1 cellular context compared by ENCODE assay signal in genomic region chr6:20403080-20403765, GRCh38.
A peak's percentile ranks its signal among the peaks of the same experiment; 100 is the strongest.
TF ChIP-seq lines count a peak whose summit lies in the region.

No MANE protein-coding gene starts in this region.

TF ChIP-seq in HepG2, 621 proteins besides CTCF, POLR2A, EP300 and RAD21 (continued from another document):
- TF ChIP-seq, protein P1, sequence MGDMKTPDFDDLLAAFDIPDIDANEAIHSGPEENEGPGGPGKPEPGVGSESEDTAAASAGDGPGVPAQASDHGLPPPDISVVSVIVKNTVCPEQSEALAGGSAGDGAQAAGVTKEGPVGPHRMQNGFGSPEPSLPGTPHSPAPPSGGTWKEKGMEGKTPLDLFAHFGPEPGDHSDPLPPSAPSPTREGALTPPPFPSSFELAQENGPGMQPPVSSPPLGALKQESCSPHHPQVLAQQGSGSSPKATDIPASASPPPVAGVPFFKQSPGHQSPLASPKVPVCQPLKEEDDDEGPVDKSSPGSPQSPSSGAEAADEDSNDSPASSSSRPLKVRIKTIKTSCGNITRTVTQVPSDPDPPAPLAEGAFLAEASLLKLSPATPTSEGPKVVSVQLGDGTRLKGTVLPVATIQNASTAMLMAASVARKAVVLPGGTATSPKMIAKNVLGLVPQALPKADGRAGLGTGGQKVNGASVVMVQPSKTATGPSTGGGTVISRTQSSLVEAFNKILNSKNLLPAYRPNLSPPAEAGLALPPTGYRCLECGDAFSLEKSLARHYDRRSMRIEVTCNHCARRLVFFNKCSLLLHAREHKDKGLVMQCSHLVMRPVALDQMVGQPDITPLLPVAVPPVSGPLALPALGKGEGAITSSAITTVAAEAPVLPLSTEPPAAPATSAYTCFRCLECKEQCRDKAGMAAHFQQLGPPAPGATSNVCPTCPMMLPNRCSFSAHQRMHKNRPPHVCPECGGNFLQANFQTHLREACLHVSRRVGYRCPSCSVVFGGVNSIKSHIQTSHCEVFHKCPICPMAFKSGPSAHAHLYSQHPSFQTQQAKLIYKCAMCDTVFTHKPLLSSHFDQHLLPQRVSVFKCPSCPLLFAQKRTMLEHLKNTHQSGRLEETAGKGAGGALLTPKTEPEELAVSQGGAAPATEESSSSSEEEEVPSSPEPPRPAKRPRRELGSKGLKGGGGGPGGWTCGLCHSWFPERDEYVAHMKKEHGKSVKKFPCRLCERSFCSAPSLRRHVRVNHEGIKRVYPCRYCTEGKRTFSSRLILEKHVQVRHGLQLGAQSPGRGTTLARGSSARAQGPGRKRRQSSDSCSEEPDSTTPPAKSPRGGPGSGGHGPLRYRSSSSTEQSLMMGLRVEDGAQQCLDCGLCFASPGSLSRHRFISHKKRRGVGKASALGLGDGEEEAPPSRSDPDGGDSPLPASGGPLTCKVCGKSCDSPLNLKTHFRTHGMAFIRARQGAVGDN (CRISPR knock-in tag; IDR thresholded peaks at IDR 0.05): peak; percentile 82
- TF ChIP-seq, protein P2, sequence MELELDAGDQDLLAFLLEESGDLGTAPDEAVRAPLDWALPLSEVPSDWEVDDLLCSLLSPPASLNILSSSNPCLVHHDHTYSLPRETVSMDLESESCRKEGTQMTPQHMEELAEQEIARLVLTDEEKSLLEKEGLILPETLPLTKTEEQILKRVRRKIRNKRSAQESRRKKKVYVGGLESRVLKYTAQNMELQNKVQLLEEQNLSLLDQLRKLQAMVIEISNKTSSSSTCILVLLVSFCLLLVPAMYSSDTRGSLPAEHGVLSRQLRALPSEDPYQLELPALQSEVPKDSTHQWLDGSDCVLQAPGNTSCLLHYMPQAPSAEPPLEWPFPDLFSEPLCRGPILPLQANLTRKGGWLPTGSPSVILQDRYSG (CRISPR knock-in tag; IDR thresholded peaks at IDR 0.05): no peak
- TF ChIP-seq NBN (conservative IDR thresholded peaks at IDR 0.05) (no peak), SIN3B (IDR thresholded peaks at IDR 0.05; ENCODE audit: low read length) (no peak), POLR2AphosphoS5 (IDR thresholded peaks at IDR 0.05; ENCODE audit: low read depth, low read length) (no peak), ZNF512 (CRISPR knock-in tag; IDR thresholded peaks at IDR 0.05) (no peak), ETS1 (CRISPR knock-in tag; IDR thresholded peaks at IDR 0.05) (no peak), ZBTB20 (CRISPR knock-in tag; IDR thresholded peaks at IDR 0.05; ENCODE audit: borderline replicate concordance, low read depth) (0 out of 2 replicates have a peak, but pooled peaks have one; percentile 62), FIP1L1 (IDR thresholded peaks at IDR 0.05; ENCODE audit: borderline replicate concordance, insufficient read depth, low read depth, low read length) (no peak), ZSCAN20 (CRISPR knock-in tag; IDR thresholded peaks at IDR 0.05; ENCODE audit: borderline replicate concordance) (0 out of 2 replicates have a peak, but pooled peaks have one; percentile 53), CEBPB (IDR thresholded peaks at IDR 0.05; ENCODE audit: borderline replicate concordance, low read depth, low read length) (no peak), NAIF1 (CRISPR knock-in tag; IDR thresholded peaks at IDR 0.05; ENCODE audit: borderline replicate concordance) (no peak), MED13 (CRISPR knock-in tag; IDR thresholded peaks at IDR 0.05) (peak; percentile 79), TSC22D2 (CRISPR knock-in tag; IDR thresholded peaks at IDR 0.05; ENCODE audit: borderline replicate concordance) (0 out of 2 replicates have a peak, but pooled peaks have one; percentile 36), ATF6 (CRISPR knock-in tag; conservative IDR thresholded peaks at IDR 0.05) (no peak), ZNF33B (CRISPR knock-in tag; IDR thresholded peaks at IDR 0.05) (no peak), NR0B2 (CRISPR knock-in tag; IDR thresholded peaks at IDR 0.05) (peak; percentile 75; the same call in 1 of the 2 replicates), THAP7 (CRISPR knock-in tag; IDR thresholded peaks at IDR 0.05) (no peak), MAF1 (CRISPR knock-in tag; IDR thresholded peaks at IDR 0.05; ENCODE audit: borderline replicate concordance) (no peak), JARID2 (CRISPR knock-in tag; IDR thresholded peaks at IDR 0.05; ENCODE audit: insufficient replicate concordance) (no peak), HNF4A (CRISPR knock-in tag; IDR thresholded peaks at IDR 0.05) (no peak), RNF2 (conservative IDR thresholded peaks at IDR 0.05; ENCODE audit: low read depth) (no peak), ZNF549 (CRISPR knock-in tag; IDR thresholded peaks at IDR 0.05) (no peak), ZSCAN31 (CRISPR knock-in tag; IDR thresholded peaks at IDR 0.05; ENCODE audit: low read depth) (no peak)
- TF ChIP-seq, protein P3, sequence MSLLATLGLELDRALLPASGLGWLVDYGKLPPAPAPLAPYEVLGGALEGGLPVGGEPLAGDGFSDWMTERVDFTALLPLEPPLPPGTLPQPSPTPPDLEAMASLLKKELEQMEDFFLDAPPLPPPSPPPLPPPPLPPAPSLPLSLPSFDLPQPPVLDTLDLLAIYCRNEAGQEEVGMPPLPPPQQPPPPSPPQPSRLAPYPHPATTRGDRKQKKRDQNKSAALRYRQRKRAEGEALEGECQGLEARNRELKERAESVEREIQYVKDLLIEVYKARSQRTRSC (CRISPR knock-in tag; IDR thresholded peaks at IDR 0.05; ENCODE audit: low read depth): no peak
- TF ChIP-seq, protein P4, sequence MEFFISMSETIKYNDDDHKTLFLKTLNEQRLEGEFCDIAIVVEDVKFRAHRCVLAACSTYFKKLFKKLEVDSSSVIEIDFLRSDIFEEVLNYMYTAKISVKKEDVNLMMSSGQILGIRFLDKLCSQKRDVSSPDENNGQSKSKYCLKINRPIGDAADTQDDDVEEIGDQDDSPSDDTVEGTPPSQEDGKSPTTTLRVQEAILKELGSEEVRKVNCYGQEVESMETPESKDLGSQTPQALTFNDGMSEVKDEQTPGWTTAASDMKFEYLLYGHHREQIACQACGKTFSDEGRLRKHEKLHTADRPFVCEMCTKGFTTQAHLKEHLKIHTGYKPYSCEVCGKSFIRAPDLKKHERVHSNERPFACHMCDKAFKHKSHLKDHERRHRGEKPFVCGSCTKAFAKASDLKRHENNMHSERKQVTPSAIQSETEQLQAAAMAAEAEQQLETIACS (CRISPR knock-in tag; IDR thresholded peaks at IDR 0.05): no peak
- TF ChIP-seq, protein P5, sequence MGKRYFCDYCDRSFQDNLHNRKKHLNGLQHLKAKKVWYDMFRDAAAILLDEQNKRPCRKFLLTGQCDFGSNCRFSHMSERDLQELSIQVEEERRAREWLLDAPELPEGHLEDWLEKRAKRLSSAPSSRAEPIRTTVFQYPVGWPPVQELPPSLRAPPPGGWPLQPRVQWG (CRISPR knock-in tag; IDR thresholded peaks at IDR 0.05; ENCODE audit: borderline replicate concordance, low read depth): no peak
